ENCODE assay signal across 8 cellular contexts in the genomic region with DNA sequence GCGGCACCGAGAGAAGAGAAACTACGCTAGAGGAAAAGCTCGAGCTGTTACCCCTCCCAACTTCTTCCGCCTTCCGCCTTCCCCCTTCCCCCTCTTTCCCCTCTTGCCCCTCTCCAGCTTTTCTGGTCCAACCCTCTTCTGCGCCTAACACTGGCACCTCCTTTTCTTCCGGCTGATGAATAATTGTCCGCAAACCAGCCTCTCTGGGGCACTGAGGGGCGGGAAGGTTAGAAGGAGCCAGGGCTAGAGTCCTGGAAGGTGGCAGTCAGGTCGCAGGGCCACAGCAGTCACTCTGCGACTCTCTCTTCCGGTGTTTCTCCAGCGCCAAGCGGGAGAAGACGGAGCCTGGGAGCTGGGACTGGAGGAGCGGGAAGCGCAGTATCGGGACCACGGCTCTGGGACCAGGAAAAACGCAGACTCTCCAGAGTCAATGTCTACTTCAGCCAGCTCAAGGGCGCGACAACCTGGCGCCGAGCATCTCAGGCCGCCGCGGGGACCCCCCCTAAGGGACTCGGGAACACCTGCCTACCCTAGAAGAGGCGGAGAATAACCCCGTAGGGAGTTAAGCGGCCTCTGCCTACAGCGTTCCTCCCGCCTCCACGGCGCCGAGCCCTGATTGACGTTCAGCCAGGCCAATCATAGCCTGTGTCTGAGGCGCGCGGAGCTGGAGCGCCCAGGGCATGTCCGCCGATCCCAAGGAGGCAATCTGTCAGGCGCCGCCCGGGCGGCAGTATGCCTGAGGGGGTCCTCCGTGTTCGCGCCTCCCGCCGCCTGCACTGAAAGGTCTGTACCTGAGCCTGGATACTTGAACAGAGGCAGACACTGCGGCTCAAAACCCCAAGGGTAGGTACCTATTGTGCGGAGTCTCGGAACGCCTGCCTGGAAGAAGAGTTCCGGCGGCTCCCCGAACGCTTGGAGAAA. TPM values are rescaled to one million over a fixed set of nuclear protein-coding genes. Genes with fewer than 3 reads are reported as not detected.
DNase-seq lines count a peak whose midpoint lies in the region; ATAC-seq, FAIRE-seq and TF ChIP-seq lines count a peak whose summit lies in the region.

No MANE protein-coding gene starts in this region.

- H3K9me3 Mint-ChIP-seq in Caco-2 (ENCODE audit: unreplicated experiment) (no peaks in the 10 kb centered on the region), endothelial cell (ENCODE audit: unreplicated experiment) (no peaks in the 10 kb centered on the region), mesothelial cell of epicardium (no peaks in the 10 kb centered on the region)

- no peaks in the 10 kb centered on the region for H3K36me3 ChIP-seq in Caco-2 (ENCODE audit: control insufficient read depth, insufficient read depth, low read length)

- peak; percentile 93 to 96 for DNase-seq in Caco-2
- DNase-seq in HTR-8/SVneo (ENCODE audit: insufficient read length, low spot score) = peak; percentile 98
- peak; percentile 90 for DNase-seq in NOMO-1 treated with DMSO at 0.1 percent for 48 hours (lab: John Stamatoyannopoulos, UW; ENCODE audit: unreplicated experiment)
- peak; percentile 85 for DNase-seq in activated CD8-positive, alpha-beta memory T cell treated with anti-CD3 and anti-CD28 coated beads, Interleukin-2, amount 50 U/mL, for 1 hour (ENCODE audit: extremely low read depth)
- DNase-seq in endothelial cell (ENCODE audit: low spot score) = peak; percentile 94
- peak; percentile 90 to 99 for DNase-seq in mesothelial cell of epicardium (ENCODE audit: low spot score in 2 of 2, unreplicated experiment in 2 of 2)
- DNase-seq in stimulated activated CD8-positive, alpha-beta memory T cell treated with anti-CD3 and anti-CD28 coated beads, Interleukin-15, amount 100 ng/mL, for 4 hours (ENCODE audit: low read depth in 2 of 2) = peak; percentile 86 to 87

- POLR2A ChIA-PET in Caco-2 (lab: Charles Lee) = interaction anchor here (0.5 to 1.3 kb wide), 10 partner anchors 10 to 262 kb away, joined by 3 to 26 read pairs (median 4); partner anchors contain the start of genes HLA-DMA, TAP1 and TAP2

- FAIRE-seq in HTR-8/SVneo (lab: Jason Lieb, UNC) = peak; percentile 80

- peak overlapping the region; percentile 99 for H3K4me3 Mint-ChIP-seq in Caco-2 (ENCODE audit: unreplicated experiment)
- H3K4me3 Mint-ChIP-seq in endothelial cell (ENCODE audit: unreplicated experiment) = peak overlapping the region; percentile 95
- peak overlapping the region; percentile 99 for H3K4me3 Mint-ChIP-seq in mesothelial cell of epicardium

- no TSS peak for BruUV-seq in Caco-2 (replicated peaks; lab: Mats Ljungman, UMichigan)

- H3K27ac Mint-ChIP-seq in Caco-2 (ENCODE audit: unreplicated experiment) (peak overlapping the region; percentile 96), endothelial cell (ENCODE audit: unreplicated experiment) (peak overlapping the region; percentile 67), mesothelial cell of epicardium (peak overlapping the region; percentile 99)

- no peaks in the 10 kb centered on the region for H3K27me3 ChIP-seq in Caco-2 (replicated peaks; ENCODE audit: control insufficient read depth, insufficient read depth, low read length)

- H3K4me1 ChIP-seq in Caco-2 = no peaks in the 10 kb centered on the region

- H3K4me1 Mint-ChIP-seq in Caco-2 (ENCODE audit: low read depth, unreplicated experiment) = peaks cover 7% of the 10 kb centered on the region
- peaks cover 20% of the 10 kb centered on the region for H3K4me1 Mint-ChIP-seq in endothelial cell (ENCODE audit: unreplicated experiment)
- peaks cover 20% of the 10 kb centered on the region for H3K4me1 Mint-ChIP-seq in mesothelial cell of epicardium

- H3K4me3 ChIP-seq in Caco-2 (ENCODE audit: low read depth, low read length) = peak overlapping the region; percentile 68

- CTCF ChIA-PET in Caco-2 (lab: Charles Lee) = interaction anchor here (0.6 to 1.8 kb wide), 12 partner anchors 10 to 355 kb away, joined by 3 to 10 read pairs (median 4); partner anchors contain the start of genes HLA-DMA and TAP2

- no peaks in the 10 kb centered on the region for H3K9me3 ChIP-seq in Caco-2

- no peak for TF ChIP-seq CTCF in Caco-2 (IDR thresholded peaks at IDR 0.05; ENCODE audit: insufficient read depth in 1 of 2, low read depth in 1 of 2, low read length in 1 of 2, severe bottlenecking in 1 of 2, unreplicated experiment in 1 of 2)
- no peak for TF ChIP-seq CTCF in endothelial cell (IDR thresholded peaks at IDR 0.05; ENCODE audit: unreplicated experiment)
- TF ChIP-seq CTCF in mesothelial cell of epicardium (IDR thresholded peaks at IDR 0.05; ENCODE audit: unreplicated experiment) = no peak

- H3K36me3 Mint-ChIP-seq in Caco-2 (ENCODE audit: insufficient read depth, unreplicated experiment) (peaks cover 10% of the 10 kb centered on the region), endothelial cell (ENCODE audit: low read depth, unreplicated experiment) (no peaks in the 10 kb centered on the region), mesothelial cell of epicardium (no peaks in the 10 kb centered on the region)

- H3K27me3 Mint-ChIP-seq in Caco-2 (ENCODE audit: insufficient read depth, unreplicated experiment) (peaks cover 4% of the 10 kb centered on the region), endothelial cell (ENCODE audit: unreplicated experiment) (peaks cover 5% of the 10 kb centered on the region), mesothelial cell of epicardium (ENCODE audit: low read depth) (peaks cover 12% of the 10 kb centered on the region)

- ATAC-seq in GM21381 (IDR thresholded peaks at IDR 0.05; ENCODE audit: unreplicated experiment) = peak; percentile 98

- intact Hi-C loops in Caco-2 (cut with micrococcal nuclease; ENCODE audit: unreplicated experiment) = loop anchor here (1.0 to 5.0 kb wide), 3 partner anchors 54 to 355 kb away; partner anchors contain the start of gene BRD2

RNA-seq across cellular contexts. Expression of gene PSMB9, which starts 40.4 kb away (rescaled TPM):
- total RNA-seq in Caco-2 (2022) (1.3 TPM in 1 of 2 replicates, not detected in the other), endothelial cell (ENCODE audit: unreplicated experiment) (not detected), mesothelial cell of epicardium (0.81 to 0.82 TPM in 2 of 3 replicates, not detected in the other)

RNA-seq across cellular contexts. Expression of gene TAP1, which starts 40.8 kb away (rescaled TPM):
- 2.4 and 3.7 TPM in 2 replicates for total RNA-seq in Caco-2 (2022)
- 1.6 TPM for total RNA-seq in endothelial cell (ENCODE audit: unreplicated experiment)
- total RNA-seq in mesothelial cell of epicardium = 9.3 to 10.4 TPM (median 10.3 TPM) in 3 replicates

RNA-seq across cellular contexts. Expression of gene HLA-DMB, which starts 46.5 kb away (rescaled TPM):
- total RNA-seq in Caco-2 (2022) = not detected in 2 replicates
- 1.3 TPM for total RNA-seq in endothelial cell (ENCODE audit: unreplicated experiment)
- not detected in 3 replicates for total RNA-seq in mesothelial cell of epicardium

RNA-seq across cellular contexts. Expression of gene PSMB8, which starts 50.5 kb away (rescaled TPM):
- total RNA-seq in Caco-2 (2022) (3.7 and 3.9 TPM in 2 replicates), endothelial cell (ENCODE audit: unreplicated experiment) (5.2 TPM), mesothelial cell of epicardium (12.3 to 14.2 TPM (median 14.1 TPM) in 3 replicates)

RNA-seq across cellular contexts. Expression of gene TAP2, which starts 55.8 kb away (rescaled TPM):
- total RNA-seq in Caco-2 (2022) (10.3 and 11.9 TPM in 2 replicates), endothelial cell (ENCODE audit: unreplicated experiment) (9.2 TPM), mesothelial cell of epicardium (22.9 to 24.2 TPM (median 23.6 TPM) in 3 replicates)

Comparison
In these comparisons a context has a peak if more than half of its experiments do, and no peak if none do; other contexts are left out.
1. Peak in every context shown above with its lines: DNase-seq, ATAC-seq and H3K4me3 ChIP-seq.